Comparison of ENCODE assay signal across 11 cellular contexts in genomic region chr14:105166571-105167302, GRCh38. TPM values are rescaled to one million over a fixed set of nuclear protein-coding genes. Genes with fewer than 3 reads are reported as not detected.
DNase-seq lines count a peak whose midpoint lies in the region; ATAC-seq, FAIRE-seq and TF ChIP-seq lines count a peak whose summit lies in the region.
"Had no signal": no experiment of that assay in that cellular context is flagged by ENCODE, and none has a peak within 500 bp of the region (broad histone marks: within the 10 kb centered on the region; RNA-seq: fewer than 3 reads in every experiment).

No MANE protein-coding gene starts in this region.

- H3K4me3 Mint-ChIP-seq in Calu3 (ENCODE audit: low read depth, unreplicated experiment) (peak overlapping the region; percentile 55), activated B cell treated with CpG ODN at 0.5 μM for 24 hours (peak overlapping the region; percentile 24)
- H3K4me3 Mint-ChIP-seq: activated CD4-positive, alpha-beta memory T cell treated with anti-CD3 and anti-CD28 coated beads, Interleukin-2, amount 10 ng/mL, durations not matched to agents 7 days and 5 days had no signal

- H3K36me3 ChIP-seq in BLaER1 (no peaks in the 10 kb centered on the region), lung (ENCODE audit: control insufficient read depth in 2 of 2, insufficient read depth in 2 of 2, low read length in 2 of 2) (no peaks in the 10 kb centered on the region), pancreas (no peaks in the 10 kb centered on the region)

- BruUV-seq in Calu3 (replicated peaks; lab: Mats Ljungman, UMichigan): no TSS peak

- H3K27ac ChIP-seq in BLaER1 (peak overlapping the region; percentile 92), lung (ENCODE audit: low read depth in 1 of 2, low read length in 1 of 2) (peak overlapping the region in 1 of 2 donors; percentile 16), pancreas (no peak overlapping the region)

- H3K27me3 ChIP-seq in BLaER1 (no peaks in the 10 kb centered on the region), lung (ENCODE audit: control insufficient read depth, insufficient read depth) (no peaks in the 10 kb centered on the region), pancreas (no peaks in the 10 kb centered on the region)

- H3K4me3 ChIP-seq in BLaER1 (peak overlapping the region; percentile 78), lung (peak overlapping the region; percentile 3), pancreas (peak overlapping the region in 2 of 4 donors; percentile 20 to 48)

- no peak for TF ChIP-seq CTCF in Calu3 (IDR thresholded peaks at IDR 0.05; ENCODE audit: unreplicated experiment)
- TF ChIP-seq CTCF in activated B cell treated with CpG ODN at 0.5 μM for 24 hours (IDR thresholded peaks at IDR 0.05): no peak
- TF ChIP-seq CTCF in lung (IDR thresholded peaks at IDR 0.05; ENCODE audit: control extremely low read depth, extremely low read depth): no peak
- no peak for TF ChIP-seq CTCF in pancreas (IDR thresholded peaks at IDR 0.05)

- POLR2A ChIA-PET in activated B cell treated with CpG ODN at 0.5 μM for 24 hours (lab: Charles Lee) (no interaction called here), HEK293T (lab: Yijun Ruan, JAX) (no interaction called here)

- no peak for FAIRE-seq in frontal cortex (lab: Jason Lieb, UNC)
- FAIRE-seq in pancreas (lab: Jason Lieb, UNC): no peak

- CTCF ChIA-PET in Calu3 (lab: Charles Lee) (no interaction called here), activated B cell treated with CpG ODN at 0.5 μM for 24 hours (lab: Charles Lee) (no interaction called here), HEK293T (lab: Yijun Ruan, JAX) (no interaction called here)

- WGBS in lung, 2 donors: 61 to 73% methylated on average over 18 to 22 of the region's 22 CpGs
- WGBS in pancreas, 2 donors: 65 to 68% methylated on average over 22 of the region's 22 CpGs

- H3K27me3 Mint-ChIP-seq in Calu3 (ENCODE audit: unreplicated experiment) (peaks cover 11% of the 10 kb centered on the region), activated B cell treated with CpG ODN at 0.5 μM for 24 hours (peaks cover 20% of the 10 kb centered on the region)

- peak overlapping the region; percentile 85 for H3K9ac ChIP-seq in BLaER1

- H3K27ac Mint-ChIP-seq in Calu3 (ENCODE audit: unreplicated experiment): no peak overlapping the region
- no peak overlapping the region for H3K27ac Mint-ChIP-seq in activated B cell treated with CpG ODN at 0.5 μM for 24 hours
- H3K27ac Mint-ChIP-seq: activated CD4-positive, alpha-beta memory T cell treated with anti-CD3 and anti-CD28 coated beads, Interleukin-2, amount 10 ng/mL, durations not matched to agents 7 days and 5 days had no signal

- DNase-seq in Calu3 (no peak), activated B cell treated with CpG ODN at 0.5 μM for 24 hours (no peak), lung (ENCODE audit: low spot score) (no peak), frontal cortex (ENCODE audit: low spot score in 2 of 2) (no peak), HEK293T (ENCODE audit: extremely low spot score) (no peak), T1000 (lab: John Stamatoyannopoulos, UW) (no peak), pancreas (no peak)
- DNase-seq: activated CD4-positive, alpha-beta memory T cell treated with anti-CD3 and anti-CD28 coated beads, Interleukin-2, amount 10 ng/mL, durations not matched to agents 7 days and 5 days; IMR-90; SIG-M5 had no signal

- intact Hi-C loops in Calu3 (cut with micrococcal nuclease; ENCODE audit: unreplicated experiment) (loop anchor here (5.0 kb wide), 1 partner anchor 74 kb away; no protein-coding TSS in a partner anchor), activated B cell treated with CpG ODN at 0.5 μM for 24 hours (cut with micrococcal nuclease) (no loop called here), pancreas (cut with DNase I) (loop anchor here in 1 of 3 donors (10.0 kb wide), 1 partner anchor 72 kb away; no protein-coding TSS in a partner anchor)

- H3K9me3 Mint-ChIP-seq in Calu3 (ENCODE audit: low read depth, unreplicated experiment): no peaks in the 10 kb centered on the region
- H3K9me3 Mint-ChIP-seq in activated B cell treated with CpG ODN at 0.5 μM for 24 hours: no peaks in the 10 kb centered on the region
- H3K9me3 Mint-ChIP-seq: activated CD4-positive, alpha-beta memory T cell treated with anti-CD3 and anti-CD28 coated beads, Interleukin-2, amount 10 ng/mL, durations not matched to agents 7 days and 5 days had no signal

- H4K20me1 ChIP-seq in BLaER1: peaks cover 62% of the 10 kb centered on the region

- no peak for ATAC-seq in activated B cell treated with CpG ODN at 0.5 μM for 24 hours (ENCODE audit: low read depth)
- ATAC-seq in lung (ENCODE audit: insufficient read depth, low FRiP score): no peak
- no peak for ATAC-seq in pancreas

- H3K9me3 ChIP-seq in BLaER1: no peaks in the 10 kb centered on the region
- H3K9me3 ChIP-seq in lung (ENCODE audit: control insufficient read depth in 2 of 2, insufficient read depth in 1 of 2, low read length in 1 of 2): no peaks in the 10 kb centered on the region
- no peaks in the 10 kb centered on the region for H3K9me3 ChIP-seq in pancreas

- peaks cover 90% of the 10 kb centered on the region for H3K4me1 ChIP-seq in BLaER1
- peaks cover 3 to 30% of the 10 kb centered on the region in 2 donors for H3K4me1 ChIP-seq in lung (ENCODE audit: control insufficient read depth in 2 of 2, insufficient read depth in 2 of 2, low read length in 2 of 2)
- H3K4me1 ChIP-seq in pancreas: peaks cover 7 to 17% (median 13%) of the 10 kb centered on the region in 3 donors

- H3K4me1 Mint-ChIP-seq in Calu3 (ENCODE audit: low read depth, unreplicated experiment): peaks cover 10% of the 10 kb centered on the region
- peaks cover 17% of the 10 kb centered on the region for H3K4me1 Mint-ChIP-seq in activated B cell treated with CpG ODN at 0.5 μM for 24 hours

- H3K36me3 Mint-ChIP-seq in Calu3 (ENCODE audit: insufficient read depth, unreplicated experiment) (peaks cover 18% of the 10 kb centered on the region), activated B cell treated with CpG ODN at 0.5 μM for 24 hours (ENCODE audit: low read depth) (no peaks in the 10 kb centered on the region)

- H3K4me2 ChIP-seq in BLaER1: peak overlapping the region; percentile 94

TF ChIP-seq in HEK293T, 16 proteins besides CTCF, POLR2A, EP300 and RAD21:
- TF ChIP-seq TARDBP (IDR thresholded peaks at IDR 0.05) (no peak), FOXA1 (IDR thresholded peaks at IDR 0.05) (no peak), SUZ12 (IDR thresholded peaks at IDR 0.05) (no peak), SP1 (IDR thresholded peaks at IDR 0.05) (no peak), PKNOX1 (IDR thresholded peaks at IDR 0.05) (no peak), ARNT (IDR thresholded peaks at IDR 0.05) (no peak), ELF4 (IDR thresholded peaks at IDR 0.05) (no peak), FOXM1 (IDR thresholded peaks at IDR 0.05; ENCODE audit: borderline replicate concordance) (no peak), LEF1 (IDR thresholded peaks at IDR 0.05; ENCODE audit: borderline replicate concordance) (no peak), HDGF (IDR thresholded peaks at IDR 0.05; ENCODE audit: borderline replicate concordance) (no peak), L3MBTL2 (conservative IDR thresholded peaks at IDR 0.05) (no peak)

RNA-seq across cellular contexts. Expression of gene JAG2, which starts 1.8 kb away (rescaled TPM):
- total RNA-seq in Calu3 (2022) (13.8 and 17.6 TPM in 2 replicates), activated B cell treated with CpG ODN at 0.5 μM for 24 hours (0.07 and 0.44 TPM in 2 replicates), lung (10 to 100 TPM; 32.1 to 35.1 TPM), frontal cortex (21.2 TPM), pancreas (10 to 100 TPM in 4 of 6 donors, 1 to 10 TPM in 2; 9.9 to 16.8 (median 10.7) TPM)
- polyA plus RNA-seq in lung (10 to 100 TPM; 14.1 to 23.6 TPM), pancreas (10 to 100 TPM; 25.3 to 38.3 TPM)

RNA-seq across cellular contexts. Expression of gene NUDT14, which starts 14.4 kb away (rescaled TPM):
- total RNA-seq in Calu3 (2022): 38.0 TPM in 2 replicates
- 15.1 and 15.2 TPM in 2 replicates for total RNA-seq in activated B cell treated with CpG ODN at 0.5 μM for 24 hours
- 10 to 100 TPM; 29.8 to 80.7 TPM for total RNA-seq in lung
- polyA plus RNA-seq in lung: 10 to 100 TPM; 27.7 to 72.7 TPM
- 32.6 TPM for total RNA-seq in frontal cortex
- 10 to 100 TPM; 24.7 to 36.6 (median 30.4) TPM for total RNA-seq in pancreas
- 10 to 100 TPM; 47.8 to 64.9 TPM for polyA plus RNA-seq in pancreas
